ENCODE assay signal across 10 cellular contexts in genomic region chr10:11227103-11227502, GRCh38.
DNase-seq lines count a peak whose midpoint lies in the region; ATAC-seq and TF ChIP-seq lines count a peak whose summit lies in the region.
"Had no signal": no experiment of that assay in that cellular context is flagged by ENCODE, and none has a peak within 500 bp of the region (broad histone marks: within the 10 kb centered on the region; RNA-seq: fewer than 3 reads in every experiment).

No MANE protein-coding gene starts in this region.

- no peaks in the 10 kb centered on the region for H3K4me1 Mint-ChIP-seq in progenitor cell of endocrine pancreas (ENCODE audit: low read depth)

- H3K4me3 Mint-ChIP-seq in progenitor cell of endocrine pancreas (ENCODE audit: low read depth), result no peak overlapping the region

- ATAC-seq in GM18870 (IDR thresholded peaks at IDR 0.05; ENCODE audit: unreplicated experiment) (peak; percentile 43), GM21717 (IDR thresholded peaks at IDR 0.05; ENCODE audit: unreplicated experiment) (peak; percentile 54), HG03469 (IDR thresholded peaks at IDR 0.05; ENCODE audit: unreplicated experiment) (peak; percentile 38), mucosa of descending colon (peak; percentile 27)

- in situ Hi-C loops in GM13976 (cut with MboI; ENCODE audit: low sequenced_read_pairs, unreplicated experiment), result no loop called here

- H3K36me3 ChIP-seq in mucosa of descending colon (ENCODE audit: low read depth), result no peaks in the 10 kb centered on the region

- no peaks in the 10 kb centered on the region for H3K9me3 Mint-ChIP-seq in progenitor cell of endocrine pancreas (ENCODE audit: low read depth)

- peaks cover 27% of the 10 kb centered on the region for H3K27me3 Mint-ChIP-seq in progenitor cell of endocrine pancreas

- H3K27ac Mint-ChIP-seq in progenitor cell of endocrine pancreas, result no peak overlapping the region

- H3K4me3 ChIP-seq in mucosa of descending colon, result no peak overlapping the region

- H3K36me3 Mint-ChIP-seq in progenitor cell of endocrine pancreas (ENCODE audit: insufficient read depth), result no peaks in the 10 kb centered on the region

- DNase-seq in mucosa of descending colon, result no peak
- no peak for DNase-seq in progenitor cell of endocrine pancreas (ENCODE audit: low spot score, unreplicated experiment)
- DNase-seq in stimulated activated CD4-positive, alpha-beta T cell treated with anti-CD3 and anti-CD28 coated beads, Interleukin-12 subunit alpha, Interleukin-12 subunit beta, amount 100 ng/mL, for 4 hours, result no peak
- DNase-seq in GM13976 (ENCODE audit: low spot score), result no peak
- DNase-seq in NAMALWA (ENCODE audit: low spot score), result no peak
- DNase-seq: activated CD4-positive, CD25-positive, alpha-beta regulatory T cell treated with anti-CD3 and anti-CD28 coated beads, Interleukin-2, amount 50 U/mL, for 72 hours; effector CD4-positive, alpha-beta T cell had no signal

- no peak for TF ChIP-seq CTCF in mucosa of descending colon (IDR thresholded peaks at IDR 0.05)
- TF ChIP-seq CTCF in progenitor cell of endocrine pancreas (IDR thresholded peaks at IDR 0.05; ENCODE audit: unreplicated experiment), result no peak
- TF ChIP-seq CTCF in GM13976 (IDR thresholded peaks at IDR 0.05; ENCODE audit: borderline replicate concordance, control extremely low read depth, extremely low read depth, insufficient read depth, missing control alignments), result no peak

- H3K9me3 ChIP-seq in mucosa of descending colon, result no peaks in the 10 kb centered on the region

- intact Hi-C loops in mucosa of descending colon (cut with DNase I, micrococcal nuclease), result no loop called here

- peaks cover 5% of the 10 kb centered on the region for H3K4me1 ChIP-seq in mucosa of descending colon (ENCODE audit: low read depth)
